Comparison of ENCODE assay signal across 19 cellular contexts in genomic region chr11:35650467-35650866, GRCh38.
"Had no signal": no experiment of that assay in that cellular context is flagged by ENCODE, and none has a peak within 500 bp of the region (broad histone marks: within the 10 kb centered on the region; RNA-seq: fewer than 3 reads in every experiment).

No MANE protein-coding gene starts in this region.

- H3K27me3 ChIP-seq: hepatocyte, upper lobe of left lung, vagina had no signal

- FAIRE-seq: colon had no signal

- H3K4me3 ChIP-seq: esophagus muscularis mucosa, hepatocyte, lung, neural progenitor cell, tibial artery, upper lobe of left lung, vagina had no signal

- H3K4me1 ChIP-seq: esophagus muscularis mucosa, tibial artery, upper lobe of left lung, vagina had no signal

- H3K36me3 ChIP-seq: esophagus muscularis mucosa, neural progenitor cell, tibial artery, upper lobe of left lung, vagina had no signal

- H3K9me3 Mint-ChIP-seq: dendritic cell treated with granulocyte-macrophage colony-stimulating factor and Interleukin-4, amounts not matched to agents 40 ng/mL and 50 ng/mL, for 4 days; effector memory CD8-positive, alpha-beta T cell; natural killer cell treated with Interleukin-12 subunit alpha and Interleukin-12 subunit beta and Interleukin-15 and Interleukin-18, amount 100 ng/mL, for 72 hours; neural progenitor cell had no signal

- H3K9me3 ChIP-seq: esophagus muscularis mucosa, tibial artery, upper lobe of left lung, vagina had no signal

- H3K4me3 Mint-ChIP-seq: dendritic cell treated with granulocyte-macrophage colony-stimulating factor and Interleukin-4, amounts not matched to agents 40 ng/mL and 50 ng/mL, for 4 days; effector memory CD8-positive, alpha-beta T cell; natural killer cell treated with Interleukin-12 subunit alpha and Interleukin-12 subunit beta and Interleukin-15 and Interleukin-18, amount 100 ng/mL, for 72 hours; neural progenitor cell had no signal

- H3K27ac Mint-ChIP-seq: dendritic cell treated with granulocyte-macrophage colony-stimulating factor and Interleukin-4, amounts not matched to agents 40 ng/mL and 50 ng/mL, for 4 days; effector memory CD8-positive, alpha-beta T cell; natural killer cell treated with Interleukin-12 subunit alpha and Interleukin-12 subunit beta and Interleukin-15 and Interleukin-18, amount 100 ng/mL, for 72 hours; neural progenitor cell had no signal

- H3K36me3 Mint-ChIP-seq: natural killer cell treated with Interleukin-12 subunit alpha and Interleukin-12 subunit beta and Interleukin-15 and Interleukin-18, amount 100 ng/mL, for 72 hours; neural progenitor cell had no signal

- ATAC-seq: effector memory CD8-positive, alpha-beta T cell; left colon; natural killer cell treated with Interleukin-12 subunit alpha and Interleukin-12 subunit beta and Interleukin-15 and Interleukin-18, amount 100 ng/mL, for 72 hours; sciatic nerve had no signal

- DNase-seq: effector memory CD8-positive, alpha-beta T cell; head of caudate nucleus; left colon; left ventricle myocardium superior; midbrain; nucleus accumbens; stimulated activated naive CD4-positive, alpha-beta T cell treated with Interleukin-2 at 50 U/mL for 16 hours; tibial artery; upper lobe of left lung had no signal

- H3K27ac ChIP-seq: epithelial cell of prostate, esophagus muscularis mucosa, hepatocyte, neural progenitor cell, tibial artery, upper lobe of left lung, vagina had no signal
